In the genomic region with DNA sequence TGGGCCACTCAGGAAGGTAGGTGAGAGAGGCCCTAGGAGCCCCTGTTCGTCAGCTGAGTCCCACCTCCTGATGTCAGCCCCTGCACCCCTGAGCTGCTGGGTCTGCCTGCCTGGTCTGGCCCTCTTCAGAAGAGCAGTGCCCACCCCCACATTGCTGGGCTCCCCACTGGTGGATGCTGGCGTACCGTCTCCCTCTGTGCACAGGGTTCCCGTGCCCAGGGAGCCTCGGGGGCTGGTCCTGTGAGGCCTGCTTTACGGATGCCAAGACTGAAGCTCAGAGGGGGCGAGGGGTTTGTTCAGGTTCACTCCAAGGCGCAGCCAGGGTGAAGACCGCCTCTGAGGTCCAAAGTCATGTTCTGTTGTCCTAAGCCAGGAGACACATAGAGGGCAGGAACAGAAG, we compare ENCODE assay signal across 18 cellular contexts. TPM values are rescaled to one million over a fixed set of nuclear protein-coding genes. Genes with fewer than 3 reads are reported as not detected.
DNase-seq lines count a peak whose midpoint lies in the region; ATAC-seq, FAIRE-seq and TF ChIP-seq lines count a peak whose summit lies in the region.
"Had no signal": no experiment of that assay in that cellular context is flagged by ENCODE, and none has a peak within 500 bp of the region (broad histone marks: within the 10 kb centered on the region; RNA-seq: fewer than 3 reads in every experiment).

No MANE protein-coding gene starts in this region.

- H3K4me1 ChIP-seq in BLaER1 treated with 17β-estradiol and CSF1 and Interleukin-3, amounts not matched to agents 10 nM and 100 nM = peaks cover 4 to 54% (median 45%) of the 10 kb centered on the region in 10 experiments
- peaks cover 17 to 38% of the 10 kb centered on the region in 2 experiments for H3K4me1 ChIP-seq in K562 (replicated peaks in 1 of 2; ENCODE audit: control insufficient read depth in 2 of 2, insufficient read depth in 2 of 2, low read length in 2 of 2)
- H3K4me1 ChIP-seq in neuronal stem cell (ENCODE audit: control insufficient read depth in 2 of 2, insufficient read depth in 1 of 2, low read depth in 1 of 2, low read length in 2 of 2) = no peaks in the 10 kb centered on the region

- TF ChIP-seq EP300 in K562 (IDR thresholded peaks at IDR 0.05; ENCODE audit: low read length) = no peak

- H2BK15ac ChIP-seq in neuronal stem cell (ENCODE audit: low read length) = no peak overlapping the region

- no peak overlapping the region for H2AK5ac ChIP-seq in neuronal stem cell (ENCODE audit: low read depth, low read length)

- H3K27me3 Mint-ChIP-seq in activated naive CD4-positive, alpha-beta T cell treated with anti-CD3 and anti-CD28 coated beads, Interleukin-2, amount 10 ng/mL, durations not matched to agents 7 days and 5 days = no peaks in the 10 kb centered on the region
- H3K27me3 Mint-ChIP-seq: B cell; CD4-positive, alpha-beta T cell had no signal

- no peak overlapping the region for H3K4me3 ChIP-seq in BLaER1 treated with 17β-estradiol and CSF1 and Interleukin-3, amounts not matched to agents 10 nM and 100 nM
- H3K4me3 ChIP-seq in K562 = no peak overlapping the region
- no peak overlapping the region for H3K4me3 ChIP-seq in neuronal stem cell (ENCODE audit: low read length in 2 of 2)

- FAIRE-seq in K562 (lab: Jason Lieb, UNC) = no peak
- FAIRE-seq: D721Med, G401.6, GM12891, GM19239, H1 had no signal

- no peaks in the 10 kb centered on the region for H3K79me1 ChIP-seq in neuronal stem cell (ENCODE audit: low read depth, low read length)

- BruUV-seq in K562 (replicated peaks; lab: Mats Ljungman, UMichigan) = no TSS peak

- H3K23ac ChIP-seq in neuronal stem cell (ENCODE audit: low read depth, low read length, poor library complexity) = no peak overlapping the region

- CTCF ChIA-PET in activated naive CD4-positive, alpha-beta T cell treated with anti-CD3 and anti-CD28 coated beads, Interleukin-2, amount 10 ng/mL, durations not matched to agents 7 days and 5 days (lab: Charles Lee) = no interaction called here
- CTCF ChIA-PET in K562 (lab: Yijun Ruan, JAX; ENCODE audit: low intra/inter-chr PET ratio) = no interaction called here

- no peak overlapping the region for H2BK12ac ChIP-seq in neuronal stem cell (ENCODE audit: low read length)

- H3K79me2 ChIP-seq in K562 (ENCODE audit: control insufficient read depth, insufficient read depth, low read length) = no peaks in the 10 kb centered on the region

- peak overlapping the region in 7 of 11 experiments; percentile 47 to 72 (median 62); a peak in 11 of 22 replicates for H3K4me2 ChIP-seq in BLaER1 treated with 17β-estradiol and CSF1 and Interleukin-3, amounts not matched to agents 10 nM and 100 nM
- no peak overlapping the region; the same call in 1 of the 2 replicates for H3K4me2 ChIP-seq in K562 (ENCODE audit: insufficient read depth, low read length)
- no peak overlapping the region for H3K4me2 ChIP-seq in neuronal stem cell (ENCODE audit: insufficient read depth, low read length, poor library complexity, severe bottlenecking)

- H3K4me3 Mint-ChIP-seq in activated naive CD4-positive, alpha-beta T cell treated with anti-CD3 and anti-CD28 coated beads, Interleukin-2, amount 10 ng/mL, durations not matched to agents 7 days and 5 days = no peak overlapping the region
- H3K4me3 Mint-ChIP-seq: B cell; CD4-positive, alpha-beta T cell; H9 had no signal

- no peak overlapping the region for H2BK120ac ChIP-seq in neuronal stem cell (ENCODE audit: low read depth, low read length)

- peak overlapping the region in 3 of 11 experiments; percentile 7 to 57 (median 56); a peak in 3 of 22 replicates for H3K27ac ChIP-seq in BLaER1 treated with 17β-estradiol and CSF1 and Interleukin-3, amounts not matched to agents 10 nM and 100 nM
- no peak overlapping the region for H3K27ac ChIP-seq in K562 (ENCODE audit: extremely low read depth, low read depth, low read length)
- H3K27ac ChIP-seq in neuronal stem cell (replicated peaks; ENCODE audit: low read length) = no peak overlapping the region
- H3K27ac ChIP-seq: C4-2B had no signal

- in situ Hi-C loops in K562 (cut with MboI) = no loop called here

- H4K8ac ChIP-seq in neuronal stem cell (ENCODE audit: low read depth, low read length) = no peak overlapping the region

- H3K27ac Mint-ChIP-seq in activated naive CD4-positive, alpha-beta T cell treated with anti-CD3 and anti-CD28 coated beads, Interleukin-2, amount 10 ng/mL, durations not matched to agents 7 days and 5 days = peak overlapping the region; percentile 14
- H3K27ac Mint-ChIP-seq: B cell; CD4-positive, alpha-beta T cell had no signal

- H3K14ac ChIP-seq in neuronal stem cell (ENCODE audit: low read length) = peak overlapping the region; percentile 57

- peaks cover 0 to 69% (median 47%) of the 10 kb centered on the region in 11 experiments; a peak in 19 of 22 replicates for H4K20me1 ChIP-seq in BLaER1 treated with 17β-estradiol and CSF1 and Interleukin-3, amounts not matched to agents 10 nM and 100 nM
- no peaks in the 10 kb centered on the region for H4K20me1 ChIP-seq in K562 (replicated peaks; ENCODE audit: control insufficient read depth, insufficient read depth, low read length)

- no peaks in the 10 kb centered on the region for H3K9me1 ChIP-seq in K562 (ENCODE audit: control insufficient read depth, insufficient read depth, low read length)

- peak overlapping the region in 2 of 11 experiments; percentile 2 to 46; a peak in 2 of 22 replicates for H3K9ac ChIP-seq in BLaER1 treated with 17β-estradiol and CSF1 and Interleukin-3, amounts not matched to agents 10 nM and 100 nM
- H3K9ac ChIP-seq in K562 (ENCODE audit: insufficient read depth in 1 of 2, low read depth in 2 of 2, low read length in 2 of 2) = peak overlapping the region in 1 of 2 experiments; percentile 79; a peak in 2 of 4 replicates
- no peak overlapping the region for H3K9ac ChIP-seq in neuronal stem cell (ENCODE audit: low read depth, low read length, poor library complexity)

- no peak overlapping the region for H3K18ac ChIP-seq in neuronal stem cell (ENCODE audit: low read length)

- H3K9me3 ChIP-seq in BLaER1 treated with 17β-estradiol and CSF1 and Interleukin-3, amounts not matched to agents 10 nM and 100 nM (replicated peaks in 1 of 11) = no peaks in the 10 kb centered on the region
- no peaks in the 10 kb centered on the region for H3K9me3 ChIP-seq in K562 (replicated peaks; ENCODE audit: control insufficient read depth, insufficient read depth, low read depth, low read length)
- no peaks in the 10 kb centered on the region for H3K9me3 ChIP-seq in neuronal stem cell (replicated peaks in 1 of 2; ENCODE audit: control insufficient read depth in 2 of 2, insufficient read depth in 1 of 2, low read depth in 1 of 2, low read length in 2 of 2)
- H3K9me3 ChIP-seq: Caco-2 had no signal

- POLR2A ChIA-PET in K562 (lab: Yijun Ruan, JAX) = interaction anchor here (0.7 to 1.2 kb wide), 3 partner anchors 19 to 29 kb away, joined by 3 to 4 read pairs (median 3); no protein-coding TSS in a partner anchor

- peaks cover 26% of the 10 kb centered on the region for H3K36me3 Mint-ChIP-seq in activated naive CD4-positive, alpha-beta T cell treated with anti-CD3 and anti-CD28 coated beads, Interleukin-2, amount 10 ng/mL, durations not matched to agents 7 days and 5 days

- TF ChIP-seq POLR2A in K562 (conservative IDR thresholded peaks at IDR 0.05) = no peak

- ATAC-seq in K562 (no peak), HG02970 (IDR thresholded peaks at IDR 0.05; ENCODE audit: low FRiP score, unreplicated experiment) (no peak), HG03097 (IDR thresholded peaks at IDR 0.05; ENCODE audit: low FRiP score, unreplicated experiment) (no peak)

- no peak overlapping the region for H4K91ac ChIP-seq in neuronal stem cell (ENCODE audit: low read depth, low read length, poor library complexity)

- no peak overlapping the region for H3K4ac ChIP-seq in neuronal stem cell (ENCODE audit: low read length)

- H3K27me3 ChIP-seq in BLaER1 treated with 17β-estradiol and CSF1 and Interleukin-3, amounts not matched to agents 10 nM and 100 nM = no peaks in the 10 kb centered on the region
- H3K27me3 ChIP-seq in K562 (ENCODE audit: control insufficient read depth in 2 of 2, insufficient read depth in 2 of 2, low read length in 2 of 2) (no peaks in the 10 kb centered on the region), neuronal stem cell (ENCODE audit: control insufficient read depth in 3 of 3, insufficient read depth in 3 of 3, low read depth in 1 of 3, low read length in 3 of 3) (no peaks in the 10 kb centered on the region)

- peaks cover 48 to 99% (median 90%) of the 10 kb centered on the region in 11 experiments for H3K36me3 ChIP-seq in BLaER1 treated with 17β-estradiol and CSF1 and Interleukin-3, amounts not matched to agents 10 nM and 100 nM
- H3K36me3 ChIP-seq in K562 (ENCODE audit: control insufficient read depth, insufficient read depth, low read length) (peaks cover 2% of the 10 kb centered on the region; the same call in 1 of the 3 replicates), neuronal stem cell (replicated peaks in 1 of 2; ENCODE audit: control insufficient read depth in 2 of 2, insufficient read depth in 2 of 2, low read length in 2 of 2) (peaks cover 29 to 88% of the 10 kb centered on the region in 2 donors)

- DNase-seq in activated naive CD4-positive, alpha-beta T cell treated with anti-CD3 and anti-CD28 coated beads, Interleukin-2, amount 10 ng/mL, durations not matched to agents 7 days and 5 days = no peak
- DNase-seq in activated naive CD4-positive, alpha-beta T cell treated with anti-CD3 and anti-CD28 coated beads, Interleukin-2, amount 50 U/mL, for 16 hours = no peak
- no peak for DNase-seq in K562 (ENCODE audit: extremely low read depth in 1 of 4, low spot score in 3 of 4)
- no peak for DNase-seq in neuronal stem cell (ENCODE audit: low spot score)
- no peak for DNase-seq in NCI-H2081 treated with DMSO at 0.1 percent for 48 hours (lab: John Stamatoyannopoulos, UW)
- DNase-seq: Caco-2; CD4-positive, alpha-beta T cell; H9 had no signal

- peak overlapping the region; percentile 19 for H2BK5ac ChIP-seq in neuronal stem cell (ENCODE audit: low read length)

- H2AFZ ChIP-seq in K562 (ENCODE audit: low read depth, low read length) (no peak overlapping the region), neuronal stem cell (ENCODE audit: low read length) (no peak overlapping the region)

- TF ChIP-seq RAD21 in K562 (CRISPR knock-in tag; conservative IDR thresholded peaks at IDR 0.05 in 1 of 2, IDR thresholded peaks at IDR 0.05 in 1 of 2) = no peak

- no peaks in the 10 kb centered on the region for H3K9me3 Mint-ChIP-seq in activated naive CD4-positive, alpha-beta T cell treated with anti-CD3 and anti-CD28 coated beads, Interleukin-2, amount 10 ng/mL, durations not matched to agents 7 days and 5 days
- H3K9me3 Mint-ChIP-seq: CD4-positive, alpha-beta T cell; H9 had no signal

- no peaks in the 10 kb centered on the region for H3K4me1 Mint-ChIP-seq in activated naive CD4-positive, alpha-beta T cell treated with anti-CD3 and anti-CD28 coated beads, Interleukin-2, amount 10 ng/mL, durations not matched to agents 7 days and 5 days
- H3K4me1 Mint-ChIP-seq: B cell had no signal

- intact Hi-C loops in K562 (cut with micrococcal nuclease) = no loop called here

- TF ChIP-seq CTCF in K562 (IDR thresholded peaks at IDR 0.05 in 2 of 3, conservative IDR thresholded peaks at IDR 0.05 in 1 of 3; ENCODE audit: insufficient read depth in 2 of 3, low read depth in 1 of 3, low read length in 3 of 3) = no peak

- 70% methylated on average over 2 of the region's 9 CpGs for WGBS in K562 (ENCODE audit: insufficient coverage, low coverage, missing lambda C conversion rate)
- no CpG with 5 or more reads among the region's 9 CpGs for WGBS in neuronal stem cell (ENCODE audit: extremely low coverage in 2 of 2, insufficient read length in 2 of 2, insufficient replicate concordance in 1 of 2), 2 donors

RNA-seq across cellular contexts. Expression of a gene that starts 44.7 kb away (rescaled TPM):
- 16.0 and 39.6 TPM in 2 replicates for total RNA-seq in K562 (2011; cell fraction: chromatin; rRNA removed; ENCODE audit: low replicate concordance)
- total RNA-seq in K562 (2011; cell fraction: nucleolus; rRNA removed) = 46.5 and 53.8 TPM in 2 replicates
- total RNA-seq in K562 (2011; cell fraction: nucleoplasm; rRNA removed) = 23.7 and 29.9 TPM in 2 replicates
- total RNA-seq in K562 (2014; rRNA removed) (69.9 and 81.1 TPM in 2 replicates), K562 (2014; rRNA removed; fragmentation: Illumina TruSeq; extraction: Trizol) (9.3 and 13.6 TPM in 2 replicates), K562 (2015; rRNA removed; fragmentation: Illumina TruSeq; extraction: Trizol) (26.4 TPM in 2 replicates), K562 (2021) (61.7 and 63.4 TPM in 2 replicates)
- polyA plus RNA-seq in K562 (2011; rRNA removed) (21.1 and 31.0 TPM in 2 replicates), K562 (2014; fragmentation: Illumina TruSeq; extraction: Trizol) (31.8 and 50.7 TPM in 2 replicates), K562 (2014; fragmentation: Nextera tagmentation; extraction: Ambion mirVana) (1 to 10 TPM; 1.9 to 5.3 TPM), K562 (2014; rRNA removed) (57.7 and 57.8 TPM in 2 replicates)
- polyA plus RNA-seq in K562 (2011; cell fraction: cytosol; rRNA removed) = 32.3 and 62.2 TPM in 2 replicates
- 68.1 and 71.9 TPM in 2 replicates for polyA plus RNA-seq in K562 (2011; cell fraction: nucleus; rRNA removed)
- polyA plus RNA-seq in K562 (2012) = 31.0 and 75.8 TPM in 2 replicates
- 6.5 and 8.8 TPM in 2 replicates for polyA minus RNA-seq in K562 (2011; rRNA and poly(A)+ RNA removed)
- 29.9 and 31.5 TPM in 2 replicates for polyA minus RNA-seq in K562 (2011; cell fraction: cytosol; rRNA and poly(A)+ RNA removed)
- 15.6 and 25.7 TPM in 2 replicates for polyA minus RNA-seq in K562 (2011; cell fraction: nucleus; rRNA and poly(A)+ RNA removed)
- 22.8 TPM for polyA plus RNA-seq in neuronal stem cell (2013, experiment 1 of 2)
- polyA plus RNA-seq in neuronal stem cell (2013, experiment 2 of 2) = 22.6 TPM

Comparison
In these comparisons a context has a peak if more than half of its experiments do, and no peak if none do; other contexts are left out.
1. H3K4me2 ChIP-seq: peak in BLaER1 treated with 17β-estradiol and CSF1 and Interleukin-3, amounts not matched to agents 10 nM and 100 nM (7 of 11); none in K562 (single experiment) and neuronal stem cell (single experiment).